1 cellular context compared by ENCODE assay signal in the genomic region with DNA sequence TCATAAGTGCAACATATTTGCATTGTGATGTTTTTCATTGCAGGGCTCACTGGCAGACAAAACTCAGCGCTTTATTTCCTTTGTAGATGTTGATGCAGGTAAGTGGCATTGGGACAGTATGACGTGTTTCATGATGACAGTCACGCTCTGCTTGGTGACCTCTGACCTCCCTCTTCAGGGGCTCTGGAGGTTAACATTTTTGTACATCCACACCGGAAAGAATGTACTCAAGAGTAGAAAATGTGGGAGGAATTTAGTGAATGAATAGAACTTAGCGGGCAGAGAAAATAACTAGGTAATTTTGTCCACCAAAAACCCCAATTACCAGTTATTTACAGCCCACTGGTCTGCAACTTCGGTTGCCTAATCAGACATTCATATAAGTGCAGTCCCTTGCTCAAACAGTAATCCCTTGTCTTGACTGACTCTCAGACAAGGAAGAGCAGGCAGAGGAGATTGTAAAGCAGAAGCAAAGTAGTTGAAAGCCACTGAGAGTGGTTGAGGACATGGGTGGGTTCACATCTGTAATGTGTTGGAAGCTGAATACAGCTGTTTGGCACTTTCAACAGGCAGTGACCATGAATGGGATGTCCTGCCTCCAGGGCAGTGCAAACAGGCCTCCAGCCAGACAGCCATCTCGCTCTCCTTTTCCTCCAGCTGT.
A peak's percentile ranks its signal among the peaks of the same experiment; 100 is the strongest.
TF ChIP-seq lines count a peak whose summit lies in the region.

No MANE protein-coding gene starts in this region.

TF ChIP-seq in GM12878, 131 proteins besides CTCF, POLR2A, EP300 and RAD21 (continued from another document):
- TF ChIP-seq, protein P1, sequence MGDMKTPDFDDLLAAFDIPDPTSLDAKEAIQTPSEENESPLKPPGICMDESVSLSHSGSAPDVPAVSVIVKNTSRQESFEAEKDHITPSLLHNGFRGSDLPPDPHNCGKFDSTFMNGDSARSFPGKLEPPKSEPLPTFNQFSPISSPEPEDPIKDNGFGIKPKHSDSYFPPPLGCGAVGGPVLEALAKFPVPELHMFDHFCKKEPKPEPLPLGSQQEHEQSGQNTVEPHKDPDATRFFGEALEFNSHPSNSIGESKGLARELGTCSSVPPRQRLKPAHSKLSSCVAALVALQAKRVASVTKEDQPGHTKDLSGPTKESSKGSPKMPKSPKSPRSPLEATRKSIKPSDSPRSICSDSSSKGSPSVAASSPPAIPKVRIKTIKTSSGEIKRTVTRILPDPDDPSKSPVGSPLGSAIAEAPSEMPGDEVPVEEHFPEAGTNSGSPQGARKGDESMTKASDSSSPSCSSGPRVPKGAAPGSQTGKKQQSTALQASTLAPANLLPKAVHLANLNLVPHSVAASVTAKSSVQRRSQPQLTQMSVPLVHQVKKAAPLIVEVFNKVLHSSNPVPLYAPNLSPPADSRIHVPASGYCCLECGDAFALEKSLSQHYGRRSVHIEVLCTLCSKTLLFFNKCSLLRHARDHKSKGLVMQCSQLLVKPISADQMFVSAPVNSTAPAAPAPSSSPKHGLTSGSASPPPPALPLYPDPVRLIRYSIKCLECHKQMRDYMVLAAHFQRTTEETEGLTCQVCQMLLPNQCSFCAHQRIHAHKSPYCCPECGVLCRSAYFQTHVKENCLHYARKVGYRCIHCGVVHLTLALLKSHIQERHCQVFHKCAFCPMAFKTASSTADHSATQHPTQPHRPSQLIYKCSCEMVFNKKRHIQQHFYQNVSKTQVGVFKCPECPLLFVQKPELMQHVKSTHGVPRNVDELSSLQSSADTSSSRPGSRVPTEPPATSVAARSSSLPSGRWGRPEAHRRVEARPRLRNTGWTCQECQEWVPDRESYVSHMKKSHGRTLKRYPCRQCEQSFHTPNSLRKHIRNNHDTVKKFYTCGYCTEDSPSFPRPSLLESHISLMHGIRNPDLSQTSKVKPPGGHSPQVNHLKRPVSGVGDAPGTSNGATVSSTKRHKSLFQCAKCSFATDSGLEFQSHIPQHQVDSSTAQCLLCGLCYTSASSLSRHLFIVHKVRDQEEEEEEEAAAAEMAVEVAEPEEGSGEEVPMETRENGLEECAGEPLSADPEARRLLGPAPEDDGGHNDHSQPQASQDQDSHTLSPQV (IDR thresholded peaks at IDR 0.05): peak; percentile 79
- TF ChIP-seq ZNF207 (IDR thresholded peaks at IDR 0.05; ENCODE audit: borderline replicate concordance): no peak
- peak; percentile 82; the same call in 2 of the 3 replicates for TF ChIP-seq POU2F2 (IDR thresholded peaks at IDR 0.05; ENCODE audit: borderline replicate concordance, low read depth, low read length)
- TF ChIP-seq TCF12 (IDR thresholded peaks at IDR 0.05; ENCODE audit: low read depth, low read length): peak; percentile 35; the same call in 1 of the 2 replicates
- TF ChIP-seq POLR2AphosphoS2 (IDR thresholded peaks at IDR 0.05; ENCODE audit: low read depth, low read length): no peak
- TF ChIP-seq JUNB (IDR thresholded peaks at IDR 0.05): peak; percentile 71
- peak; percentile 82 for TF ChIP-seq NBN (IDR thresholded peaks at IDR 0.05)
- TF ChIP-seq BMI1 (IDR thresholded peaks at IDR 0.05; ENCODE audit: borderline replicate concordance): peak; percentile 79
- 0 out of 2 replicates have a peak, but pooled peaks have one; percentile 61 for TF ChIP-seq GATAD2B (conservative IDR thresholded peaks at IDR 0.05; ENCODE audit: low read depth)
- TF ChIP-seq ZNF24 (IDR thresholded peaks at IDR 0.05): no peak
- TF ChIP-seq KDM1A (IDR thresholded peaks at IDR 0.05; ENCODE audit: borderline replicate concordance): no peak
- TF ChIP-seq SUZ12 (IDR thresholded peaks at IDR 0.05; ENCODE audit: unreplicated experiment): no peak
- TF ChIP-seq BHLHE40 (IDR thresholded peaks at IDR 0.05; ENCODE audit: borderline replicate concordance in 1 of 2, low read depth in 2 of 2, low read length in 1 of 2): peak in 1 of 2 experiments; percentile 49; a peak in 1 of 4 replicates
- TF ChIP-seq, protein P2, sequence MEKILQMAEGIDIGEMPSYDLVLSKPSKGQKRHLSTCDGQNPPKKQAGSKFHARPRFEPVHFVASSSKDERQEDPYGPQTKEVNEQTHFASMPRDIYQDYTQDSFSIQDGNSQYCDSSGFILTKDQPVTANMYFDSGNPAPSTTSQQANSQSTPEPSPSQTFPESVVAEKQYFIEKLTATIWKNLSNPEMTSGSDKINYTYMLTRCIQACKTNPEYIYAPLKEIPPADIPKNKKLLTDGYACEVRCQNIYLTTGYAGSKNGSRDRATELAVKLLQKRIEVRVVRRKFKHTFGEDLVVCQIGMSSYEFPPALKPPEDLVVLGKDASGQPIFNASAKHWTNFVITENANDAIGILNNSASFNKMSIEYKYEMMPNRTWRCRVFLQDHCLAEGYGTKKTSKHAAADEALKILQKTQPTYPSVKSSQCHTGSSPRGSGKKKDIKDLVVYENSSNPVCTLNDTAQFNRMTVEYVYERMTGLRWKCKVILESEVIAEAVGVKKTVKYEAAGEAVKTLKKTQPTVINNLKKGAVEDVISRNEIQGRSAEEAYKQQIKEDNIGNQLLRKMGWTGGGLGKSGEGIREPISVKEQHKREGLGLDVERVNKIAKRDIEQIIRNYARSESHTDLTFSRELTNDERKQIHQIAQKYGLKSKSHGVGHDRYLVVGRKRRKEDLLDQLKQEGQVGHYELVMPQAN (conservative IDR thresholded peaks at IDR 0.05): no peak
- TF ChIP-seq NR2F1 (conservative IDR thresholded peaks at IDR 0.05): peak; percentile 100
- peak; percentile 94 for TF ChIP-seq ZNF217 (IDR thresholded peaks at IDR 0.05)
- peak; percentile 90 for TF ChIP-seq IKZF1 (conservative IDR thresholded peaks at IDR 0.05)
- peak; percentile 69; the same call in 1 of the 2 replicates for TF ChIP-seq ZBED1 (IDR thresholded peaks at IDR 0.05; ENCODE audit: borderline replicate concordance)
- TF ChIP-seq, protein P3, sequence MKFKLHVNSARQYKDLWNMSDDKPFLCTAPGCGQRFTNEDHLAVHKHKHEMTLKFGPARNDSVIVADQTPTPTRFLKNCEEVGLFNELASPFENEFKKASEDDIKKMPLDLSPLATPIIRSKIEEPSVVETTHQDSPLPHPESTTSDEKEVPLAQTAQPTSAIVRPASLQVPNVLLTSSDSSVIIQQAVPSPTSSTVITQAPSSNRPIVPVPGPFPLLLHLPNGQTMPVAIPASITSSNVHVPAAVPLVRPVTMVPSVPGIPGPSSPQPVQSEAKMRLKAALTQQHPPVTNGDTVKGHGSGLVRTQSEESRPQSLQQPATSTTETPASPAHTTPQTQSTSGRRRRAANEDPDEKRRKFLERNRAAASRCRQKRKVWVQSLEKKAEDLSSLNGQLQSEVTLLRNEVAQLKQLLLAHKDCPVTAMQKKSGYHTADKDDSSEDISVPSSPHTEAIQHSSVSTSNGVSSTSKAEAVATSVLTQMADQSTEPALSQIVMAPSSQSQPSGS (IDR thresholded peaks at IDR 0.05; ENCODE audit: low read length): peak; percentile 92
- TF ChIP-seq, protein P4, sequence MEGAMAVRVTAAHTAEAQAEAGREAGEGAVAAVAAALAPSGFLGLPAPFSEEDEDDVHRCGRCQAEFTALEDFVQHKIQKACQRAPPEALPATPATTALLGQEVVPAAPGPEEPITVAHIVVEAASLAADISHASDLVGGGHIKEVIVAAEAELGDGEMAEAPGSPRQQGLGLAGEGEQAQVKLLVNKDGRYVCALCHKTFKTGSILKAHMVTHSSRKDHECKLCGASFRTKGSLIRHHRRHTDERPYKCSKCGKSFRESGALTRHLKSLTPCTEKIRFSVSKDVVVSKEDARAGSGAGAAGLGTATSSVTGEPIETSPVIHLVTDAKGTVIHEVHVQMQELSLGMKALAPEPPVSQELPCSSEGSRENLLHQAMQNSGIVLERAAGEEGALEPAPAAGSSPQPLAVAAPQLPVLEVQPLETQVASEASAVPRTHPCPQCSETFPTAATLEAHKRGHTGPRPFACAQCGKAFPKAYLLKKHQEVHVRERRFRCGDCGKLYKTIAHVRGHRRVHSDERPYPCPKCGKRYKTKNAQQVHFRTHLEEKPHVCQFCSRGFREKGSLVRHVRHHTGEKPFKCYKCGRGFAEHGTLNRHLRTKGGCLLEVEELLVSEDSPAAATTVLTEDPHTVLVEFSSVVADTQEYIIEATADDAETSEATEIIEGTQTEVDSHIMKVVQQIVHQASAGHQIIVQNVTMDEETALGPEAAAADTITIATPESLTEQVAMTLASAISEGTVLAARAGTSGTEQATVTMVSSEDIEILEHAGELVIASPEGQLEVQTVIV (IDR thresholded peaks at IDR 0.05; ENCODE audit: borderline replicate concordance, partially characterized antibody): no peak
- TF ChIP-seq DPF2 (IDR thresholded peaks at IDR 0.05): peak; percentile 89; the same call in 1 of the 2 replicates
- TF ChIP-seq, protein P5, sequence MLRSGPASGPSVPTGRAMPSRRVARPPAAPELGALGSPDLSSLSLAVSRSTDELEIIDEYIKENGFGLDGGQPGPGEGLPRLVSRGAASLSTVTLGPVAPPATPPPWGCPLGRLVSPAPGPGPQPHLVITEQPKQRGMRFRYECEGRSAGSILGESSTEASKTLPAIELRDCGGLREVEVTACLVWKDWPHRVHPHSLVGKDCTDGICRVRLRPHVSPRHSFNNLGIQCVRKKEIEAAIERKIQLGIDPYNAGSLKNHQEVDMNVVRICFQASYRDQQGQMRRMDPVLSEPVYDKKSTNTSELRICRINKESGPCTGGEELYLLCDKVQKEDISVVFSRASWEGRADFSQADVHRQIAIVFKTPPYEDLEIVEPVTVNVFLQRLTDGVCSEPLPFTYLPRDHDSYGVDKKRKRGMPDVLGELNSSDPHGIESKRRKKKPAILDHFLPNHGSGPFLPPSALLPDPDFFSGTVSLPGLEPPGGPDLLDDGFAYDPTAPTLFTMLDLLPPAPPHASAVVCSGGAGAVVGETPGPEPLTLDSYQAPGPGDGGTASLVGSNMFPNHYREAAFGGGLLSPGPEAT (IDR thresholded peaks at IDR 0.05; ENCODE audit: low read depth): peak; percentile 79
- peak; percentile 86 for TF ChIP-seq MEF2A (IDR thresholded peaks at IDR 0.05; ENCODE audit: insufficient read depth, low read depth, low read length)
- no peak for TF ChIP-seq MXI1 (IDR thresholded peaks at IDR 0.05; ENCODE audit: low read depth, low read length)
- TF ChIP-seq HDAC6 (IDR thresholded peaks at IDR 0.05; ENCODE audit: unreplicated experiment): no peak
- 0 out of 2 replicates have a peak, but pooled peaks have one; percentile 51 for TF ChIP-seq RCOR1 (conservative IDR thresholded peaks at IDR 0.05; ENCODE audit: low read depth, low read length)
- peak; percentile 94 for TF ChIP-seq NR2C1 (IDR thresholded peaks at IDR 0.05)
- peak; percentile 89 for TF ChIP-seq TBL1XR1 (IDR thresholded peaks at IDR 0.05; ENCODE audit: low read depth, low read length)
- TF ChIP-seq PML (IDR thresholded peaks at IDR 0.05; ENCODE audit: low read length): 0 out of 2 replicates have a peak, but pooled peaks have one; percentile 36
- TF ChIP-seq ATF7 (IDR thresholded peaks at IDR 0.05; ENCODE audit: low read depth): peak; percentile 87
- 0 out of 2 replicates have a peak, but pooled peaks have one; percentile 48 for TF ChIP-seq CBFB (IDR thresholded peaks at IDR 0.05; ENCODE audit: low read depth)
- peak; percentile 89; the same call in 1 of the 2 replicates for TF ChIP-seq FOXM1 (IDR thresholded peaks at IDR 0.05; ENCODE audit: low read depth, low read length)
- peak; percentile 80 for TF ChIP-seq CREB1 (IDR thresholded peaks at IDR 0.05; ENCODE audit: low read depth)
- TF ChIP-seq, protein P6, sequence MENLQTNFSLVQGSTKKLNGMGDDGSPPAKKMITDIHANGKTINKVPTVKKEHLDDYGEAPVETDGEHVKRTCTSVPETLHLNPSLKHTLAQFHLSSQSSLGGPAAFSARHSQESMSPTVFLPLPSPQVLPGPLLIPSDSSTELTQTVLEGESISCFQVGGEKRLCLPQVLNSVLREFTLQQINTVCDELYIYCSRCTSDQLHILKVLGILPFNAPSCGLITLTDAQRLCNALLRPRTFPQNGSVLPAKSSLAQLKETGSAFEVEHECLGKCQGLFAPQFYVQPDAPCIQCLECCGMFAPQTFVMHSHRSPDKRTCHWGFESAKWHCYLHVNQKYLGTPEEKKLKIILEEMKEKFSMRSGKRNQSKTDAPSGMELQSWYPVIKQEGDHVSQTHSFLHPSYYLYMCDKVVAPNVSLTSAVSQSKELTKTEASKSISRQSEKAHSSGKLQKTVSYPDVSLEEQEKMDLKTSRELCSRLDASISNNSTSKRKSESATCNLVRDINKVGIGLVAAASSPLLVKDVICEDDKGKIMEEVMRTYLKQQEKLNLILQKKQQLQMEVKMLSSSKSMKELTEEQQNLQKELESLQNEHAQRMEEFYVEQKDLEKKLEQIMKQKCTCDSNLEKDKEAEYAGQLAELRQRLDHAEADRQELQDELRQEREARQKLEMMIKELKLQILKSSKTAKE (IDR thresholded peaks at IDR 0.05; ENCODE audit: low read depth, poor library complexity, severe bottlenecking): peak; percentile 95
- TF ChIP-seq MEF2B (IDR thresholded peaks at IDR 0.05; ENCODE audit: partially characterized antibody, poor library complexity, severe bottlenecking): peak; percentile 79
